Comparison of ENCODE assay signal across 8 cellular contexts in the genomic region with DNA sequence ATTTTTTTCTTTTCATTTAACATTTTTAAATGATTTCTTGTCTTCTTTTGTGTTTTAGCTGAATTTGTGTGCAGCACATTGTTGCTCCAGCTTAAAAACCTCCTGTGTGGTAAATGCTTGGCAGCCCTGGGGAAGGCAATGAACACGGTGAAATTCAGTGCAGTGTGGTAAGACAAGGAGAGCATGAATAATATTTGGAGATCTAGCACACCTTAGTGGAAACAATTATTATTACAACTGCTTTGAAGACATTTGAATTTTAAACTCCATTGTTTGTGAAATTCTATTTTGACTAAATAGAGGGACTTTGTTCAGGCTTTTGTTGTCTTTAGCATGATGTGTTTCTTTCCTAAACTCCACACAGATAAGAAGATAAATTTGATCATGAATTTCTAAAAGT.
A peak's percentile ranks its signal among the peaks of the same experiment; 100 is the strongest.
DNase-seq lines count a peak whose midpoint lies in the region; ATAC-seq and TF ChIP-seq lines count a peak whose summit lies in the region.

No MANE protein-coding gene starts in this region.

- ATAC-seq in HG03469 (IDR thresholded peaks at IDR 0.05; ENCODE audit: unreplicated experiment) (no peak), HG03045 (IDR thresholded peaks at IDR 0.05; ENCODE audit: unreplicated experiment) (no peak)

- TF ChIP-seq CTCF in AG09309 (IDR thresholded peaks at IDR 0.05; ENCODE audit: control insufficient read depth, insufficient read depth, low read depth, low read length, missing control alignments): no peak
- TF ChIP-seq CTCF in fibroblast of lung (conservative IDR thresholded peaks at IDR 0.05 in 1 of 2, IDR thresholded peaks at IDR 0.05 in 1 of 2; ENCODE audit: low read depth in 1 of 2, low read length in 2 of 2): peak in 1 of 2 donors; percentile 40
- TF ChIP-seq CTCF in osteoblast (IDR thresholded peaks at IDR 0.05; ENCODE audit: extremely low read depth, low read depth, low read length): peak; percentile 41

- H3K27ac ChIP-seq in fibroblast of lung (ENCODE audit: insufficient read depth, low read length) (no peak overlapping the region), osteoblast (ENCODE audit: low read depth, low read length) (no peak overlapping the region)

- peaks cover 2% of the 10 kb centered on the region for H3K9me3 Mint-ChIP-seq in activated T-cell treated with anti-CD3 and anti-CD28 coated beads, Interleukin-2, amount 50 U/mL, for 24 hours

- H3K27me3 Mint-ChIP-seq in activated T-cell treated with anti-CD3 and anti-CD28 coated beads, Interleukin-2, amount 50 U/mL, for 24 hours: no peaks in the 10 kb centered on the region

- no peaks in the 10 kb centered on the region for H3K36me3 ChIP-seq in fibroblast of lung (ENCODE audit: control insufficient read depth, insufficient read depth, low read length)
- H3K36me3 ChIP-seq in osteoblast (ENCODE audit: insufficient read depth, low read length): no peaks in the 10 kb centered on the region

- H3K4me2 ChIP-seq in fibroblast of lung (ENCODE audit: extremely low read depth, insufficient read depth, low read length) (no peak overlapping the region), osteoblast (ENCODE audit: insufficient read depth, low read length) (no peak overlapping the region)

- H3K4me3 Mint-ChIP-seq in activated T-cell treated with anti-CD3 and anti-CD28 coated beads, Interleukin-2, amount 50 U/mL, for 24 hours: no peak overlapping the region

- no peak overlapping the region for H2AFZ ChIP-seq in fibroblast of lung (ENCODE audit: low read length)
- no peak overlapping the region for H2AFZ ChIP-seq in osteoblast (ENCODE audit: low read length)

- H3K4me1 ChIP-seq in fibroblast of lung (ENCODE audit: control insufficient read depth, extremely low read depth, insufficient read depth, low read length) (no peaks in the 10 kb centered on the region), osteoblast (ENCODE audit: insufficient read depth, low read length) (no peaks in the 10 kb centered on the region)

- DNase-seq in AG09309 (ENCODE audit: low read depth) (peak; percentile 17), RKO (ENCODE audit: low spot score) (peak; percentile 55), fibroblast of lung (ENCODE audit: low read depth in 2 of 2) (peak; percentile 61 to 71), osteoblast (ENCODE audit: insufficient read length, low spot score, missing footprints) (peak; percentile 46)
- DNase-seq in Jurkat, Clone E6-1 (ENCODE audit: low read depth, low spot score): peak; percentile 17
- DNase-seq in activated T-cell treated with anti-CD3 and anti-CD28 coated beads, Interleukin-2, amount 50 U/mL, for 24 hours: no peak

- no peak overlapping the region for H3K9ac ChIP-seq in fibroblast of lung (ENCODE audit: insufficient read depth, low read length)

- no peaks in the 10 kb centered on the region for H3K27me3 ChIP-seq in fibroblast of lung (ENCODE audit: control insufficient read depth, insufficient read depth, low read length)
- H3K27me3 ChIP-seq in osteoblast (ENCODE audit: insufficient read depth, low read length): no peaks in the 10 kb centered on the region

- no peaks in the 10 kb centered on the region for H3K79me2 ChIP-seq in fibroblast of lung (ENCODE audit: control insufficient read depth, insufficient read depth, low read length)
- no peaks in the 10 kb centered on the region for H3K79me2 ChIP-seq in osteoblast (ENCODE audit: insufficient read depth, low read length)

- H3K27ac Mint-ChIP-seq in activated T-cell treated with anti-CD3 and anti-CD28 coated beads, Interleukin-2, amount 50 U/mL, for 24 hours: no peak overlapping the region

- H3K36me3 Mint-ChIP-seq in activated T-cell treated with anti-CD3 and anti-CD28 coated beads, Interleukin-2, amount 50 U/mL, for 24 hours (ENCODE audit: low read depth): no peaks in the 10 kb centered on the region

- no peak overlapping the region for H3K4me3 ChIP-seq in AG09309 (ENCODE audit: control insufficient read depth, low read depth, low read length)
- no peak overlapping the region for H3K4me3 ChIP-seq in Jurkat, Clone E6-1 (ENCODE audit: low read length)
- H3K4me3 ChIP-seq in fibroblast of lung (replicated peaks in 1 of 4; ENCODE audit: control extremely low read depth in 1 of 4, insufficient read depth in 1 of 4, low read depth in 3 of 4, low read length in 4 of 4): no peak overlapping the region
- no peak overlapping the region for H3K4me3 ChIP-seq in osteoblast (ENCODE audit: insufficient read depth, low read length)

- H3K9me3 ChIP-seq in fibroblast of lung (ENCODE audit: control insufficient read depth, insufficient read depth, low read depth, low read length) (no peaks in the 10 kb centered on the region), osteoblast (ENCODE audit: low read depth, low read length) (no peaks in the 10 kb centered on the region)

- H3K4me1 Mint-ChIP-seq in activated T-cell treated with anti-CD3 and anti-CD28 coated beads, Interleukin-2, amount 50 U/mL, for 24 hours (ENCODE audit: low read depth): no peaks in the 10 kb centered on the region

- H4K20me1 ChIP-seq in fibroblast of lung (ENCODE audit: control insufficient read depth, extremely low read depth, insufficient read depth, low read length): no peaks in the 10 kb centered on the region
- no peaks in the 10 kb centered on the region for H4K20me1 ChIP-seq in osteoblast (ENCODE audit: insufficient read depth, low read length)
